23 cellular contexts compared by ENCODE assay signal in genomic region chr16:22075043-22075757, GRCh38. TPM values are rescaled to one million over a fixed set of nuclear protein-coding genes. Genes with fewer than 3 reads are reported as not detected.
DNase-seq lines count a peak whose midpoint lies in the region; ATAC-seq, FAIRE-seq and TF ChIP-seq lines count a peak whose summit lies in the region.
"Had no signal": no experiment of that assay in that cellular context is flagged by ENCODE, and none has a peak within 500 bp of the region (broad histone marks: within the 10 kb centered on the region; RNA-seq: fewer than 3 reads in every experiment).

No MANE protein-coding gene starts in this region.

- H3K4me3 Mint-ChIP-seq in CD4-positive, alpha-beta T cell, result no peak overlapping the region
- H3K4me3 Mint-ChIP-seq: CD4-positive, alpha-beta memory T cell; natural killer cell treated with Interleukin-12 subunit alpha and Interleukin-12 subunit beta and Interleukin-15 and Interleukin-18, amount 100 ng/mL, for 72 hours had no signal

- peaks cover 16% of the 10 kb centered on the region for H3K4me1 Mint-ChIP-seq in CD4-positive, alpha-beta T cell (ENCODE audit: low read depth)

- no peak for TF ChIP-seq POLR2A in transverse colon (IDR thresholded peaks at IDR 0.05)

- H3K27me3 ChIP-seq in CD4-positive, alpha-beta T cell (ENCODE audit: control insufficient read depth, insufficient read depth, low read length), result no peaks in the 10 kb centered on the region
- H3K27me3 ChIP-seq in bronchial epithelial cell (ENCODE audit: control insufficient read depth, insufficient read depth, low read length), result no peaks in the 10 kb centered on the region
- H3K27me3 ChIP-seq in transverse colon, result no peaks in the 10 kb centered on the region
- H3K27me3 ChIP-seq: cardiac muscle cell, gastroesophageal sphincter, sigmoid colon, suprapubic skin had no signal

- no peak for TF ChIP-seq EP300 in transverse colon (IDR thresholded peaks at IDR 0.05; ENCODE audit: low read depth)

- H3K9me3 Mint-ChIP-seq in CD4-positive, alpha-beta T cell, result no peaks in the 10 kb centered on the region
- H3K9me3 Mint-ChIP-seq: CD4-positive, alpha-beta memory T cell; natural killer cell treated with Interleukin-12 subunit alpha and Interleukin-12 subunit beta and Interleukin-15 and Interleukin-18, amount 100 ng/mL, for 72 hours had no signal

- TF ChIP-seq CTCF in CD4-positive, alpha-beta T cell (IDR thresholded peaks at IDR 0.05), result no peak
- TF ChIP-seq CTCF in HEK293 (tag by site-specific recombination; IDR thresholded peaks at IDR 0.05) (no peak), bronchial epithelial cell (IDR thresholded peaks at IDR 0.05; ENCODE audit: insufficient read depth, low read length, severe bottlenecking) (no peak), transverse colon (IDR thresholded peaks at IDR 0.05) (no peak)

- peaks cover 10% of the 10 kb centered on the region for H3K36me3 Mint-ChIP-seq in CD4-positive, alpha-beta T cell (ENCODE audit: low read depth)
- H3K36me3 Mint-ChIP-seq: natural killer cell treated with Interleukin-12 subunit alpha and Interleukin-12 subunit beta and Interleukin-15 and Interleukin-18, amount 100 ng/mL, for 72 hours had no signal

- FAIRE-seq in bronchial epithelial cell (lab: Jason Lieb, UNC), result no peak

- peak overlapping the region; percentile 21 for H3K27ac Mint-ChIP-seq in CD4-positive, alpha-beta T cell
- H3K27ac Mint-ChIP-seq: natural killer cell treated with Interleukin-12 subunit alpha and Interleukin-12 subunit beta and Interleukin-15 and Interleukin-18, amount 100 ng/mL, for 72 hours had no signal

- 0 out of 2 replicates have a peak, but pooled peaks cover 2% of the 10 kb centered on the region for H3K4me1 ChIP-seq in HEK293 (ENCODE audit: control insufficient read depth, insufficient read depth, low read length)
- no peaks in the 10 kb centered on the region for H3K4me1 ChIP-seq in transverse colon

- H3K4me3 ChIP-seq in HEK293 (ENCODE audit: low read depth, low read length), result no peak overlapping the region
- H3K4me3 ChIP-seq in bronchial epithelial cell (ENCODE audit: low read depth, low read length), result no peak overlapping the region
- no peak overlapping the region for H3K4me3 ChIP-seq in transverse colon
- H3K4me3 ChIP-seq: cardiac muscle cell, gastroesophageal sphincter, sigmoid colon, suprapubic skin had no signal

- in situ Hi-C loops in transverse colon (cut with MboI; ENCODE audit: low pct_ligation_motif_present in 1 of 4, low pct_unique_long_range_greater_than_20kb in 1 of 4, low sequenced_read_pairs in 3 of 4), result loop anchor here in 1 of 4 donors (10.0 kb wide), 1 partner anchor 80 kb away; no protein-coding TSS in a partner anchor

- H3K27ac ChIP-seq in CD4-positive, alpha-beta T cell (ENCODE audit: low read depth, low read length), result no peak overlapping the region
- no peak overlapping the region for H3K27ac ChIP-seq in HEK293 (ENCODE audit: extremely low read depth, low read depth, low read length)
- no peak overlapping the region for H3K27ac ChIP-seq in transverse colon
- H3K27ac ChIP-seq: cardiac muscle cell, gastroesophageal sphincter, parathyroid adenoma, sigmoid colon, suprapubic skin had no signal

- no peaks in the 10 kb centered on the region for H3K27me3 Mint-ChIP-seq in CD4-positive, alpha-beta T cell
- H3K27me3 Mint-ChIP-seq: CD4-positive, alpha-beta memory T cell; natural killer cell treated with Interleukin-12 subunit alpha and Interleukin-12 subunit beta and Interleukin-15 and Interleukin-18, amount 100 ng/mL, for 72 hours had no signal

- intact Hi-C loops in CD4-positive, alpha-beta T cell (cut with DNase I, micrococcal nuclease), result loop anchor here in 1 of 2 experiments (5.0 to 10.0 kb wide), 3 partner anchors 110 to 222 kb away; partner anchors contain the start of genes POLR3E and UQCRC2
- intact Hi-C loops in transverse colon (cut with DNase I; ENCODE audit: low total_unique reads), result loop anchor here (5.0 kb wide), 1 partner anchor 73 kb away; the partner anchor contains the start of gene PDZD9

- CTCF ChIA-PET in CD4-positive, alpha-beta T cell (lab: Charles Lee), result interaction anchor here (0.5 kb wide), 1 partner anchor 74 kb away, joined by 3 read pairs; the partner anchor contains the start of gene PDZD9
- CTCF ChIA-PET in HEK293 (lab: Yijun Ruan, JAX), result interaction anchor here (0.8 to 6.0 kb wide), 5 partner anchors 24 to 124 kb away, joined by 3 to 302 read pairs (median 4); partner anchors contain the start of genes MOSMO and PDZD9

- no peaks in the 10 kb centered on the region for H3K9me3 ChIP-seq in CD4-positive, alpha-beta T cell (ENCODE audit: control insufficient read depth, low read length)
- H3K9me3 ChIP-seq in HEK293 (ENCODE audit: control insufficient read depth, insufficient read depth, low read depth, low read length) (no peaks in the 10 kb centered on the region), transverse colon (no peaks in the 10 kb centered on the region)
- H3K9me3 ChIP-seq: gastroesophageal sphincter, sigmoid colon, suprapubic skin had no signal

- ATAC-seq in CD4-positive, alpha-beta T cell (ENCODE audit: poor library complexity), result no peak
- ATAC-seq: gastroesophageal sphincter; left cardiac atrium; natural killer cell treated with Interleukin-12 subunit alpha and Interleukin-12 subunit beta and Interleukin-15 and Interleukin-18, amount 100 ng/mL, for 72 hours had no signal

- POLR2A ChIA-PET in CD4-positive, alpha-beta T cell (lab: Charles Lee), result no interaction called here
- POLR2A ChIA-PET in HEK293 (lab: Yijun Ruan, JAX), result no interaction called here

- DNase-seq in CD4-positive, alpha-beta T cell, result no peak
- DNase-seq in bronchial epithelial cell (ENCODE audit: low read depth) (peak; percentile 62), kidney glomerular epithelial cell (lab: John Stamatoyannopoulos, UW) (peak; percentile 58), NCI-H1436 treated with DMSO at 0.1 percent for 48 hours (lab: John Stamatoyannopoulos, UW) (no peak), UCSD-AML1 (lab: John Stamatoyannopoulos, UW; ENCODE audit: unreplicated experiment) (no peak), transverse colon (no peak), D341Med (ENCODE audit: low spot score) (no peak)
- DNase-seq: activated CD4-positive, alpha-beta T cell treated with anti-CD3 and anti-CD28 coated beads for 48 hours; CD4-positive, alpha-beta memory T cell; DMS79; left cardiac atrium; NCI-H1417 treated with DMSO at 0.1 percent for 48 hours; NCI-H526 treated with DMSO at 0.1 percent for 48 hours; SHP77; sigmoid colon; T-helper 1 cell had no signal

- 93 to 96% methylated on average over 4 to 11 of the region's 11 CpGs for WGBS in transverse colon (ENCODE audit: low coverage in 1 of 2), 2 donors

- H3K36me3 ChIP-seq in HEK293 (ENCODE audit: control insufficient read depth in 2 of 2, insufficient read depth in 1 of 2, low read length in 2 of 2) (no peaks in the 10 kb centered on the region), bronchial epithelial cell (ENCODE audit: control insufficient read depth, insufficient read depth, low read length) (no peaks in the 10 kb centered on the region), transverse colon (no peaks in the 10 kb centered on the region)
- H3K36me3 ChIP-seq: gastroesophageal sphincter had no signal

TF ChIP-seq in HEK293, 187 proteins besides CTCF, POLR2A, EP300 and RAD21:
- TF ChIP-seq ZEB2 (tag by site-specific recombination; IDR thresholded peaks at IDR 0.05), result no peak
- peak; percentile 57; the same call in 1 of the 2 replicates for TF ChIP-seq ZNF600 (tag by site-specific recombination; IDR thresholded peaks at IDR 0.05)
- TF ChIP-seq ZIC2 (tag by site-specific recombination; IDR thresholded peaks at IDR 0.05), result peak; percentile 33; the same call in 1 of the 2 replicates
- peak; percentile 90 for TF ChIP-seq ZNF664 (tag by site-specific recombination; IDR thresholded peaks at IDR 0.05)
- peak; percentile 71 for TF ChIP-seq PRDM6 (tag by site-specific recombination; IDR thresholded peaks at IDR 0.05)
- TF ChIP-seq ZNF274 (IDR thresholded peaks at IDR 0.05; ENCODE audit: low read length), result no peak
- no peak for TF ChIP-seq ZNF274 (tag by site-specific recombination; IDR thresholded peaks at IDR 0.05; ENCODE audit: borderline replicate concordance)

RNA-seq across cellular contexts. Expression of gene VWA3A, which starts 17.1 kb away (rescaled TPM):
- under 1 TPM; 0.27 to 0.47 TPM for total RNA-seq in CD4-positive, alpha-beta T cell
- total RNA-seq in bronchial epithelial cell, result under 0.01 TPM in 1 of 2 replicates, not detected in the other
- under 1 TPM in 1 of 4 donors, not detected in 3; 0.14 TPM for total RNA-seq in transverse colon
- total RNA-seq: left cardiac atrium, LHCN-M2 had no signal

Comparison
In these comparisons a context has a peak if more than half of its experiments do, and no peak if none do; other contexts are left out.
1. DNase-seq: peak in bronchial epithelial cell (single experiment) and kidney glomerular epithelial cell (single experiment); none in CD4-positive, alpha-beta T cell (0 of 10), NCI-H1436 treated with DMSO at 0.1 percent for 48 hours (single experiment), UCSD-AML1 (single experiment), transverse colon (single experiment) and D341Med (single experiment).